In genomic region chr6:35751594-35751993, GRCh38 we compare ENCODE assay signal across 33 cellular contexts. TPM values are rescaled to one million over a fixed set of nuclear protein-coding genes. Genes with fewer than 3 reads are reported as not detected.
DNase-seq lines count a peak whose midpoint lies in the region; ATAC-seq, FAIRE-seq and TF ChIP-seq lines count a peak whose summit lies in the region.
"Had no signal": no experiment of that assay in that cellular context is flagged by ENCODE, and none has a peak within 500 bp of the region (broad histone marks: within the 10 kb centered on the region; RNA-seq: fewer than 3 reads in every experiment).

No MANE protein-coding gene starts in this region.

- TF ChIP-seq CTCF in K562 (IDR thresholded peaks at IDR 0.05 in 2 of 3, conservative IDR thresholded peaks at IDR 0.05 in 1 of 3; ENCODE audit: insufficient read depth in 2 of 3, low read depth in 1 of 3, low read length in 3 of 3), result no peak

- no peaks in the 10 kb centered on the region for H3K4me1 ChIP-seq in K562 (replicated peaks in 1 of 2; ENCODE audit: control insufficient read depth in 2 of 2, insufficient read depth in 2 of 2, low read length in 2 of 2)
- H3K4me1 ChIP-seq: A549, prostate gland, sigmoid colon, SJSA1, stomach, tibial artery had no signal

- H4K20me1 ChIP-seq in K562 (replicated peaks; ENCODE audit: control insufficient read depth, insufficient read depth, low read length), result no peaks in the 10 kb centered on the region

- H2AFZ ChIP-seq in K562 (ENCODE audit: low read depth, low read length), result no peak overlapping the region

- no peaks in the 10 kb centered on the region for H3K79me2 ChIP-seq in K562 (ENCODE audit: control insufficient read depth, insufficient read depth, low read length)

- CTCF ChIA-PET in activated CD4-positive, alpha-beta memory T cell treated with anti-CD3 and anti-CD28 coated beads for 36 hours (lab: Charles Lee), result interaction anchor here (1.0 to 3.0 kb wide), 3 partner anchors 15 to 228 kb away, joined by 3 to 15 read pairs (median 3); partner anchors contain the start of gene ARMC12
- CTCF ChIA-PET in activated CD4-positive, alpha-beta memory T cell treated with anti-CD3 and anti-CD28 coated beads, Interleukin-2, amount 10 ng/mL, durations not matched to agents 7 days and 5 days (lab: Charles Lee), result interaction anchor here (1.5 to 1.7 kb wide), 2 partner anchors 16 to 199 kb away, joined by 3 to 6 read pairs; no protein-coding TSS in a partner anchor
- CTCF ChIA-PET in K562 (lab: Yijun Ruan, JAX; ENCODE audit: low intra/inter-chr PET ratio), result interaction anchor here (0.6 kb wide), 1 partner anchor 142 kb away, joined by 3 read pairs; no protein-coding TSS in a partner anchor

- peaks cover 10% of the 10 kb centered on the region for H3K9me3 ChIP-seq in K562 (replicated peaks; ENCODE audit: control insufficient read depth, insufficient read depth, low read depth, low read length)
- H3K9me3 ChIP-seq: A549, neutrophil, prostate gland, sigmoid colon, SJSA1, tibial artery had no signal

- WGBS in K562 (ENCODE audit: insufficient coverage, low coverage, missing lambda C conversion rate), result 1% methylated on average over 4 of the region's 4 CpGs

- DNase-seq in activated CD4-positive, alpha-beta memory T cell treated with anti-CD3 and anti-CD28 coated beads for 36 hours, result peak; percentile 82
- DNase-seq in activated CD4-positive, alpha-beta memory T cell treated with anti-CD3 and anti-CD28 coated beads, Interleukin-2, amount 10 ng/mL, durations not matched to agents 7 days and 5 days, result no peak
- peak; percentile 6 for DNase-seq in H7
- peak in 1 of 4 experiments; percentile 18 for DNase-seq in K562 (ENCODE audit: extremely low read depth in 1 of 4, low spot score in 3 of 4)
- no peak for DNase-seq in SKM-1 treated with dmso at 0.1 percent for 144 hours (lab: John Stamatoyannopoulos, UW; ENCODE audit: unreplicated experiment)
- DNase-seq: activated naive CD4-positive, alpha-beta T cell; AML-193; anterior cingulate cortex; CD4-positive, alpha-beta memory T cell; effector CD8-positive, alpha-beta T cell; glutamatergic neuron; HCEC 1CT; IMR-90; islet precursor cell; left ventricle myocardium superior; NCI-H1694 treated with DMSO at 0.1 percent for 48 hours; NCI-H2171; NCI-H510A; RPMI8226; sigmoid colon; stomach; T-cell; tibial artery had no signal

- H3K9me3 Mint-ChIP-seq in activated CD4-positive, alpha-beta memory T cell treated with anti-CD3 and anti-CD28 coated beads for 36 hours, result peaks cover 7% of the 10 kb centered on the region
- peaks cover 12% of the 10 kb centered on the region for H3K9me3 Mint-ChIP-seq in activated CD4-positive, alpha-beta memory T cell treated with anti-CD3 and anti-CD28 coated beads, Interleukin-2, amount 10 ng/mL, durations not matched to agents 7 days and 5 days

- intact Hi-C loops in activated CD4-positive, alpha-beta memory T cell treated with anti-CD3 and anti-CD28 coated beads for 36 hours (cut with micrococcal nuclease), result loop anchor here (10.0 kb wide), 1 partner anchor 203 kb away; no protein-coding TSS in a partner anchor
- intact Hi-C loops in K562 (cut with micrococcal nuclease), result no loop called here

- H3K9me1 ChIP-seq in K562 (ENCODE audit: control insufficient read depth, insufficient read depth, low read length), result no peaks in the 10 kb centered on the region

- no peak for TF ChIP-seq POLR2A in K562 (conservative IDR thresholded peaks at IDR 0.05)

- POLR2A ChIA-PET in activated CD4-positive, alpha-beta memory T cell treated with anti-CD3 and anti-CD28 coated beads for 36 hours (lab: Charles Lee), result interaction anchor here (1.2 kb wide), 1 partner anchor 15 kb away, joined by 4 read pairs; the partner anchor contains the start of gene ARMC12
- POLR2A ChIA-PET in activated CD4-positive, alpha-beta memory T cell treated with anti-CD3 and anti-CD28 coated beads, Interleukin-2, amount 10 ng/mL, durations not matched to agents 7 days and 5 days (lab: Charles Lee), result no interaction called here
- POLR2A ChIA-PET in K562 (lab: Yijun Ruan, JAX), result interaction anchor here (0.6 to 1.0 kb wide), 3 partner anchors 240 to 287 kb away, joined by 3 to 4 read pairs (median 3); no protein-coding TSS in a partner anchor

- FAIRE-seq in K562 (lab: Jason Lieb, UNC), result no peak
- FAIRE-seq: A549, bronchial epithelial cell, colon had no signal

- no peaks in the 10 kb centered on the region for H3K27me3 ChIP-seq in H7 (ENCODE audit: control insufficient read depth, insufficient read depth, low read length)
- peaks cover 51 to 83% of the 10 kb centered on the region in 2 experiments for H3K27me3 ChIP-seq in K562 (ENCODE audit: control insufficient read depth in 2 of 2, insufficient read depth in 2 of 2, low read length in 2 of 2)
- H3K27me3 ChIP-seq: neutrophil, sigmoid colon, SJSA1, stomach, tibial artery had no signal

- peaks cover 22% of the 10 kb centered on the region for H3K4me1 Mint-ChIP-seq in activated CD4-positive, alpha-beta memory T cell treated with anti-CD3 and anti-CD28 coated beads for 36 hours (ENCODE audit: low read depth)
- H3K4me1 Mint-ChIP-seq in activated CD4-positive, alpha-beta memory T cell treated with anti-CD3 and anti-CD28 coated beads, Interleukin-2, amount 10 ng/mL, durations not matched to agents 7 days and 5 days, result peaks cover 5% of the 10 kb centered on the region
- H3K4me1 Mint-ChIP-seq: CD4-positive, alpha-beta memory T cell had no signal

- ATAC-seq in K562 (peak; percentile 23; the same call in 2 of the 3 replicates), HG02588 (IDR thresholded peaks at IDR 0.05; ENCODE audit: unreplicated experiment) (no peak)
- ATAC-seq: A549, left ventricle myocardium superior, T-cell had no signal

- H3K4me3 Mint-ChIP-seq in activated CD4-positive, alpha-beta memory T cell treated with anti-CD3 and anti-CD28 coated beads for 36 hours, result no peak overlapping the region
- H3K4me3 Mint-ChIP-seq in activated CD4-positive, alpha-beta memory T cell treated with anti-CD3 and anti-CD28 coated beads, Interleukin-2, amount 10 ng/mL, durations not matched to agents 7 days and 5 days, result no peak overlapping the region
- H3K4me3 Mint-ChIP-seq: CD4-positive, alpha-beta memory T cell; T-cell had no signal

- in situ Hi-C loops in K562 (cut with MboI), result no loop called here

- no peak overlapping the region for H3K27ac ChIP-seq in K562 (ENCODE audit: extremely low read depth, low read depth, low read length)
- H3K27ac ChIP-seq: A549, neutrophil, prostate gland, sigmoid colon, SJSA1, stomach, tibial artery had no signal

- no peak overlapping the region for H3K4me2 ChIP-seq in K562 (ENCODE audit: insufficient read depth, low read length)
- H3K4me2 ChIP-seq: A549 had no signal

- no peak overlapping the region for H3K4me3 ChIP-seq in H7 (ENCODE audit: insufficient read depth, low read depth, low read length)
- H3K4me3 ChIP-seq in K562, result no peak overlapping the region
- H3K4me3 ChIP-seq: A549, prostate gland, sigmoid colon, SJSA1, stomach, tibial artery had no signal

- peaks cover 2% of the 10 kb centered on the region for H3K27me3 Mint-ChIP-seq in activated CD4-positive, alpha-beta memory T cell treated with anti-CD3 and anti-CD28 coated beads for 36 hours
- H3K27me3 Mint-ChIP-seq in activated CD4-positive, alpha-beta memory T cell treated with anti-CD3 and anti-CD28 coated beads, Interleukin-2, amount 10 ng/mL, durations not matched to agents 7 days and 5 days, result no peaks in the 10 kb centered on the region

- peak overlapping the region; percentile 31 for H3K27ac Mint-ChIP-seq in activated CD4-positive, alpha-beta memory T cell treated with anti-CD3 and anti-CD28 coated beads for 36 hours
- no peak overlapping the region for H3K27ac Mint-ChIP-seq in activated CD4-positive, alpha-beta memory T cell treated with anti-CD3 and anti-CD28 coated beads, Interleukin-2, amount 10 ng/mL, durations not matched to agents 7 days and 5 days
- H3K27ac Mint-ChIP-seq: CD4-positive, alpha-beta memory T cell; T-cell had no signal

- TF ChIP-seq EP300 in K562 (IDR thresholded peaks at IDR 0.05; ENCODE audit: low read length), result no peak

- H3K9ac ChIP-seq in K562 (ENCODE audit: insufficient read depth in 1 of 2, low read depth in 2 of 2, low read length in 2 of 2), result no peak overlapping the region

- no peaks in the 10 kb centered on the region for H3K36me3 ChIP-seq in H7 (replicated peaks; ENCODE audit: control insufficient read depth, insufficient read depth, low read length)
- H3K36me3 ChIP-seq in K562 (ENCODE audit: control insufficient read depth, insufficient read depth, low read length), result no peaks in the 10 kb centered on the region
- H3K36me3 ChIP-seq: neutrophil, prostate gland, sigmoid colon, SJSA1, stomach, tibial artery had no signal

- TF ChIP-seq RAD21 in K562 (CRISPR knock-in tag; conservative IDR thresholded peaks at IDR 0.05 in 1 of 2, IDR thresholded peaks at IDR 0.05 in 1 of 2), result no peak

- BruUV-seq in K562 (replicated peaks; lab: Mats Ljungman, UMichigan), result no TSS peak

- H3K36me3 Mint-ChIP-seq in activated CD4-positive, alpha-beta memory T cell treated with anti-CD3 and anti-CD28 coated beads for 36 hours, result no peaks in the 10 kb centered on the region
- no peaks in the 10 kb centered on the region for H3K36me3 Mint-ChIP-seq in activated CD4-positive, alpha-beta memory T cell treated with anti-CD3 and anti-CD28 coated beads, Interleukin-2, amount 10 ng/mL, durations not matched to agents 7 days and 5 days (ENCODE audit: low read depth)
- H3K36me3 Mint-ChIP-seq: CD4-positive, alpha-beta memory T cell had no signal

RNA-seq across cellular contexts. Expression of gene ARMC12, which starts 14.8 kb away (rescaled TPM):
- total RNA-seq in activated CD4-positive, alpha-beta memory T cell treated with anti-CD3 and anti-CD28 coated beads for 36 hours, result 1 to 10 TPM; 1.5 to 1.6 TPM
- 1 to 10 TPM in 1 of 2 experiments, under 1 TPM in 1; 0.40 to 1.3 TPM for total RNA-seq in activated CD4-positive, alpha-beta memory T cell treated with anti-CD3 and anti-CD28 coated beads, Interleukin-2, amount 10 ng/mL, durations not matched to agents 7 days and 5 days
- 0.94 and 3.0 TPM in 2 replicates for total RNA-seq in H7 (2014; rRNA removed; shearing (Covaris generic))
- total RNA-seq in K562 (2011; cell fraction: chromatin; rRNA removed; ENCODE audit: low replicate concordance), result not detected in 2 replicates
- 0.50 TPM in 1 of 2 replicates, not detected in the other for total RNA-seq in K562 (2011; cell fraction: nucleolus; rRNA removed)
- not detected in 2 replicates for total RNA-seq in K562 (2011; cell fraction: nucleoplasm; rRNA removed)
- total RNA-seq in K562 (2014; rRNA removed), result 0.09 TPM in 1 of 2 replicates, not detected in the other
- total RNA-seq in K562 (2014; rRNA removed; fragmentation: Illumina TruSeq; extraction: Trizol), result 0.36 TPM in 1 of 2 replicates, not detected in the other
- total RNA-seq in K562 (2015; rRNA removed; fragmentation: Illumina TruSeq; extraction: Trizol), result not detected in 2 replicates
- 0.13 and 0.35 TPM in 2 replicates for total RNA-seq in K562 (2021)
- 0.26 and 0.45 TPM in 2 replicates for polyA plus RNA-seq in K562 (2011; rRNA removed)
- 0.07 and 0.21 TPM in 2 replicates for polyA plus RNA-seq in K562 (2011; cell fraction: cytosol; rRNA removed)
- polyA plus RNA-seq in K562 (2011; cell fraction: nucleus; rRNA removed), result 1.4 TPM in 2 replicates
- 0.26 and 1.6 TPM in 2 replicates for polyA plus RNA-seq in K562 (2012)
- polyA plus RNA-seq in K562 (2014; fragmentation: Illumina TruSeq; extraction: Trizol), result 0.36 TPM in 1 of 2 replicates, not detected in the other
- under 1 TPM in 1 of 2 experiments, not detected in 1; 0.13 TPM for polyA plus RNA-seq in K562 (2014; fragmentation: Nextera tagmentation; extraction: Ambion mirVana)
- polyA plus RNA-seq in K562 (2014; rRNA removed), result 0.58 TPM in 1 of 2 replicates, not detected in the other
- polyA minus RNA-seq in K562 (2011; rRNA and poly(A)+ RNA removed), result 0.18 and 0.46 TPM in 2 replicates
- not detected in 2 replicates for polyA minus RNA-seq in K562 (2011; cell fraction: cytosol; rRNA and poly(A)+ RNA removed)
- 0.27 TPM in 1 of 2 replicates, not detected in the other for polyA minus RNA-seq in K562 (2011; cell fraction: nucleus; rRNA and poly(A)+ RNA removed)
- total RNA-seq: left ventricle myocardium superior, SJSA1, stomach had no signal

RNA-seq across cellular contexts. Expression of gene CLPSL2, which starts 24.8 kb away (rescaled TPM):
- not detected for total RNA-seq in activated CD4-positive, alpha-beta memory T cell treated with anti-CD3 and anti-CD28 coated beads for 36 hours
- not detected for total RNA-seq in activated CD4-positive, alpha-beta memory T cell treated with anti-CD3 and anti-CD28 coated beads, Interleukin-2, amount 10 ng/mL, durations not matched to agents 7 days and 5 days
- 4.2 and 10.8 TPM in 2 replicates for total RNA-seq in H7 (2014; rRNA removed; shearing (Covaris generic))
- not detected in 2 replicates for total RNA-seq in K562 (2011; cell fraction: chromatin; rRNA removed; ENCODE audit: low replicate concordance)
- total RNA-seq in K562 (2011; cell fraction: nucleolus; rRNA removed), result not detected in 2 replicates
- not detected in 2 replicates for total RNA-seq in K562 (2011; cell fraction: nucleoplasm; rRNA removed)
- total RNA-seq in K562 (2014; rRNA removed) (not detected in 2 replicates), K562 (2014; rRNA removed; fragmentation: Illumina TruSeq; extraction: Trizol) (not detected in 2 replicates), K562 (2015; rRNA removed; fragmentation: Illumina TruSeq; extraction: Trizol) (not detected in 2 replicates), K562 (2021) (not detected in 2 replicates)
- polyA plus RNA-seq in K562 (2011; rRNA removed) (not detected in 2 replicates), K562 (2014; fragmentation: Illumina TruSeq; extraction: Trizol) (not detected in 2 replicates), K562 (2014; fragmentation: Nextera tagmentation; extraction: Ambion mirVana) (not detected), K562 (2014; rRNA removed) (not detected in 2 replicates)
- not detected in 2 replicates for polyA plus RNA-seq in K562 (2011; cell fraction: cytosol; rRNA removed)
- not detected in 2 replicates for polyA plus RNA-seq in K562 (2011; cell fraction: nucleus; rRNA removed)
- polyA plus RNA-seq in K562 (2012), result not detected in 2 replicates
- polyA minus RNA-seq in K562 (2011; rRNA and poly(A)+ RNA removed), result not detected in 2 replicates
- not detected in 2 replicates for polyA minus RNA-seq in K562 (2011; cell fraction: cytosol; rRNA and poly(A)+ RNA removed)
- polyA minus RNA-seq in K562 (2011; cell fraction: nucleus; rRNA and poly(A)+ RNA removed), result not detected in 2 replicates
- total RNA-seq: bronchial epithelial cell; CD4-positive, alpha-beta memory T cell; epithelial cell of proximal tubule; IMR-90; left ventricle myocardium superior; mesenteric fat pad; myocyte; prostate gland; sigmoid colon; SJSA1; stomach; T-cell had no signal
- polyA plus RNA-seq: CD4-positive, alpha-beta memory T cell; IMR-90; sigmoid colon; stomach had no signal

RNA-seq across cellular contexts. Expression of gene CLPSL1, which starts 29.2 kb away (rescaled TPM):
- not detected for total RNA-seq in activated CD4-positive, alpha-beta memory T cell treated with anti-CD3 and anti-CD28 coated beads for 36 hours
- total RNA-seq in activated CD4-positive, alpha-beta memory T cell treated with anti-CD3 and anti-CD28 coated beads, Interleukin-2, amount 10 ng/mL, durations not matched to agents 7 days and 5 days, result not detected
- not detected in 2 replicates for total RNA-seq in H7 (2014; rRNA removed; shearing (Covaris generic))
- total RNA-seq in K562 (2011; cell fraction: chromatin; rRNA removed; ENCODE audit: low replicate concordance), result not detected in 2 replicates
- not detected in 2 replicates for total RNA-seq in K562 (2011; cell fraction: nucleolus; rRNA removed)
- total RNA-seq in K562 (2011; cell fraction: nucleoplasm; rRNA removed), result not detected in 2 replicates
- not detected in 2 replicates for total RNA-seq in K562 (2014; rRNA removed)
- total RNA-seq in K562 (2014; rRNA removed; fragmentation: Illumina TruSeq; extraction: Trizol), result not detected in 2 replicates
- not detected in 2 replicates for total RNA-seq in K562 (2015; rRNA removed; fragmentation: Illumina TruSeq; extraction: Trizol)
- not detected in 2 replicates for total RNA-seq in K562 (2021)
- polyA plus RNA-seq in K562 (2011; rRNA removed), result not detected in 2 replicates
- polyA plus RNA-seq in K562 (2011; cell fraction: cytosol; rRNA removed), result not detected in 2 replicates
- not detected in 2 replicates for polyA plus RNA-seq in K562 (2011; cell fraction: nucleus; rRNA removed)
- not detected in 2 replicates for polyA plus RNA-seq in K562 (2012)
- not detected in 2 replicates for polyA plus RNA-seq in K562 (2014; fragmentation: Illumina TruSeq; extraction: Trizol)
- not detected for polyA plus RNA-seq in K562 (2014; fragmentation: Nextera tagmentation; extraction: Ambion mirVana)
- polyA plus RNA-seq in K562 (2014; rRNA removed), result not detected in 2 replicates
- not detected in 2 replicates for polyA minus RNA-seq in K562 (2011; rRNA and poly(A)+ RNA removed)
- not detected in 2 replicates for polyA minus RNA-seq in K562 (2011; cell fraction: cytosol; rRNA and poly(A)+ RNA removed)
- polyA minus RNA-seq in K562 (2011; cell fraction: nucleus; rRNA and poly(A)+ RNA removed), result not detected in 2 replicates
- total RNA-seq: bronchial epithelial cell; CD4-positive, alpha-beta memory T cell; epithelial cell of proximal tubule; IMR-90; left ventricle myocardium superior; mesenteric fat pad; myocyte; prostate gland; sigmoid colon; SJSA1; stomach; T-cell had no signal
- polyA plus RNA-seq: A549; CD4-positive, alpha-beta memory T cell; IMR-90; sigmoid colon; stomach had no signal

RNA-seq across cellular contexts. Expression of gene CLPS, which starts 45.5 kb away (rescaled TPM):
- not detected for total RNA-seq in activated CD4-positive, alpha-beta memory T cell treated with anti-CD3 and anti-CD28 coated beads for 36 hours
- total RNA-seq in activated CD4-positive, alpha-beta memory T cell treated with anti-CD3 and anti-CD28 coated beads, Interleukin-2, amount 10 ng/mL, durations not matched to agents 7 days and 5 days, result not detected
- total RNA-seq in H7 (2014; rRNA removed; shearing (Covaris generic)), result not detected in 2 replicates
- not detected in 2 replicates for total RNA-seq in K562 (2011; cell fraction: chromatin; rRNA removed; ENCODE audit: low replicate concordance)
- not detected in 2 replicates for total RNA-seq in K562 (2011; cell fraction: nucleolus; rRNA removed)
- total RNA-seq in K562 (2011; cell fraction: nucleoplasm; rRNA removed), result not detected in 2 replicates
- total RNA-seq in K562 (2014; rRNA removed) (not detected in 2 replicates), K562 (2014; rRNA removed; fragmentation: Illumina TruSeq; extraction: Trizol) (not detected in 2 replicates), K562 (2015; rRNA removed; fragmentation: Illumina TruSeq; extraction: Trizol) (not detected in 2 replicates), K562 (2021) (2.4 and 2.9 TPM in 2 replicates)
- polyA plus RNA-seq in K562 (2011; rRNA removed) (not detected in 2 replicates), K562 (2014; fragmentation: Illumina TruSeq; extraction: Trizol) (not detected in 2 replicates), K562 (2014; fragmentation: Nextera tagmentation; extraction: Ambion mirVana) (not detected), K562 (2014; rRNA removed) (not detected in 2 replicates)
- polyA plus RNA-seq in K562 (2011; cell fraction: cytosol; rRNA removed), result not detected in 2 replicates
- not detected in 2 replicates for polyA plus RNA-seq in K562 (2011; cell fraction: nucleus; rRNA removed)
- polyA plus RNA-seq in K562 (2012), result not detected in 2 replicates
- polyA minus RNA-seq in K562 (2011; rRNA and poly(A)+ RNA removed), result not detected in 2 replicates
- polyA minus RNA-seq in K562 (2011; cell fraction: cytosol; rRNA and poly(A)+ RNA removed), result not detected in 2 replicates
- not detected in 2 replicates for polyA minus RNA-seq in K562 (2011; cell fraction: nucleus; rRNA and poly(A)+ RNA removed)
- total RNA-seq: bronchial epithelial cell; CD4-positive, alpha-beta memory T cell; epithelial cell of proximal tubule; IMR-90; left ventricle myocardium superior; myocyte; prostate gland; sigmoid colon; SJSA1; stomach had no signal
- polyA plus RNA-seq: A549; CD4-positive, alpha-beta memory T cell; IMR-90 had no signal

RNA-seq across cellular contexts. Expression of gene LHFPL5, which starts 53.6 kb away (rescaled TPM):
- total RNA-seq in activated CD4-positive, alpha-beta memory T cell treated with anti-CD3 and anti-CD28 coated beads for 36 hours, result not detected
- total RNA-seq in activated CD4-positive, alpha-beta memory T cell treated with anti-CD3 and anti-CD28 coated beads, Interleukin-2, amount 10 ng/mL, durations not matched to agents 7 days and 5 days, result not detected
- total RNA-seq in H7 (2014; rRNA removed; shearing (Covaris generic)), result not detected in 2 replicates
- total RNA-seq in K562 (2011; cell fraction: chromatin; rRNA removed; ENCODE audit: low replicate concordance), result not detected in 2 replicates
- not detected in 2 replicates for total RNA-seq in K562 (2011; cell fraction: nucleolus; rRNA removed)
- not detected in 2 replicates for total RNA-seq in K562 (2011; cell fraction: nucleoplasm; rRNA removed)
- not detected in 2 replicates for total RNA-seq in K562 (2014; rRNA removed)
- total RNA-seq in K562 (2014; rRNA removed; fragmentation: Illumina TruSeq; extraction: Trizol), result not detected in 2 replicates
- total RNA-seq in K562 (2015; rRNA removed; fragmentation: Illumina TruSeq; extraction: Trizol), result not detected in 2 replicates
- total RNA-seq in K562 (2021), result not detected in 2 replicates
- polyA plus RNA-seq in K562 (2011; rRNA removed), result not detected in 2 replicates
- not detected in 2 replicates for polyA plus RNA-seq in K562 (2011; cell fraction: cytosol; rRNA removed)
- polyA plus RNA-seq in K562 (2011; cell fraction: nucleus; rRNA removed), result not detected in 2 replicates
- polyA plus RNA-seq in K562 (2012), result not detected in 2 replicates
- not detected in 2 replicates for polyA plus RNA-seq in K562 (2014; fragmentation: Illumina TruSeq; extraction: Trizol)
- not detected for polyA plus RNA-seq in K562 (2014; fragmentation: Nextera tagmentation; extraction: Ambion mirVana)
- polyA plus RNA-seq in K562 (2014; rRNA removed), result not detected in 2 replicates
- not detected in 2 replicates for polyA minus RNA-seq in K562 (2011; rRNA and poly(A)+ RNA removed)
- not detected in 2 replicates for polyA minus RNA-seq in K562 (2011; cell fraction: cytosol; rRNA and poly(A)+ RNA removed)
- not detected in 2 replicates for polyA minus RNA-seq in K562 (2011; cell fraction: nucleus; rRNA and poly(A)+ RNA removed)
- total RNA-seq: bronchial epithelial cell; CD4-positive, alpha-beta memory T cell; IMR-90; left ventricle myocardium superior; mesenteric fat pad; myocyte; prostate gland; SJSA1; stomach; T-cell had no signal
- polyA plus RNA-seq: CD4-positive, alpha-beta memory T cell; IMR-90; stomach had no signal

Comparison
In these comparisons a context has a peak if more than half of its experiments do, and no peak if none do; other contexts are left out.
1. DNase-seq: peak in activated CD4-positive, alpha-beta memory T cell treated with anti-CD3 and anti-CD28 coated beads for 36 hours (single experiment) and H7 (single experiment); none in activated CD4-positive, alpha-beta memory T cell treated with anti-CD3 and anti-CD28 coated beads, Interleukin-2, amount 10 ng/mL, durations not matched to agents 7 days and 5 days (single experiment) and SKM-1 treated with dmso at 0.1 percent for 144 hours (single experiment).